ENCODE assay signal across 8 cellular contexts in the genomic region with DNA sequence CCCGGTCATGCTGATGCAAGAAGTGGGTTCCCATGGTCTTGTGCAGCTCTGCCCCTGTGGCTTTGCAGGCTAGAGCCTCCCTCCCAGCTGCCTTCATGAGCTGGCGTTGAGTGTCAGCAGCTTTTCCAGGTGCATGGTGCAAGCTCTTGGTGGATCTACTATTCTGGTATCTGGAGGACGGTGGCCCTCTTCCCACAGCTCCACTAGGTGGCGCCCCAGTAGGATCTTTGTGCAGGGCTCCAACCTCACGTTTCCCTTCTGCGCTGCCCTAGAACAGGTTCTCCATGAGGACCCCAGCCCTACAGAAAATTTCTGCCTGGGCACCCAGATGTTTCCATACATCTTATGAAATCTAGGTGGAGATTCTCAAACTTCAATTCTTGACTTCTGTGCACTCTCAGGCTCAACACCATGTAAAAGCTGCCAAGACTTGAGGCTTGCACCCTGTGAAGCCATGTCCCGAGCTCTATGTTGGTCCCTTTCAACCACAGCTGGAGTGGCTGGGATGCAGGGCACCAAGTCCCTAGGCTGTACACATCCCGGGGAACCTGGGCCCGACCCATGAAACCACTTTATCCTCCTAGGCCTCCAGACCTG.
DNase-seq lines count a peak whose midpoint lies in the region; ATAC-seq and TF ChIP-seq lines count a peak whose summit lies in the region.

No MANE protein-coding gene starts in this region.

- no peak overlapping the region for H4K91ac ChIP-seq in mesenchymal stem cell (ENCODE audit: low read length)

- H3K23ac ChIP-seq in mesenchymal stem cell (ENCODE audit: low read length in 2 of 2), result no peak overlapping the region

- H2BK15ac ChIP-seq in mesenchymal stem cell (ENCODE audit: low read depth, poor library complexity, severe bottlenecking), result no peak overlapping the region

- H3K9ac ChIP-seq in mesenchymal stem cell (ENCODE audit: low read length), result no peak overlapping the region

- WGBS in mesenchymal stem cell, result 46% methylated on average over 9 of the region's 9 CpGs

- H3K27me3 ChIP-seq in MG63, result no peaks in the 10 kb centered on the region
- no peaks in the 10 kb centered on the region for H3K27me3 ChIP-seq in mesenchymal stem cell (ENCODE audit: control insufficient read depth in 1 of 2, insufficient read depth in 1 of 2, low read length in 2 of 2)

- H3K18ac ChIP-seq in mesenchymal stem cell (ENCODE audit: low read depth in 1 of 2, low read length in 2 of 2), result no peak overlapping the region

- DNase-seq in GM04504 (ENCODE audit: low read depth), result peak; percentile 29
- peak; percentile 6 for DNase-seq in MG63
- DNase-seq in activated CD4-positive, CD25-positive, alpha-beta regulatory T cell treated with anti-CD3 and anti-CD28 coated beads, Interleukin-2, amount 50 U/mL, for 16 hours (ENCODE audit: low read depth, low spot score), result peak; percentile 34
- DNase-seq in chondrocyte (ENCODE audit: low spot score), result no peak
- peak; percentile 57 for DNase-seq in mesenchymal stem cell
- peak; percentile 36 to 60 for DNase-seq in stimulated activated CD8-positive, alpha-beta memory T cell treated with anti-CD3 and anti-CD28 coated beads, Interleukin-7, amount 100 ng/mL, for 1 hour (ENCODE audit: low read depth in 2 of 2)
- no peak for DNase-seq in DMS79 treated with DMSO at 0.1 percent for 48 hours (lab: John Stamatoyannopoulos, UW)

- no peak overlapping the region for H3K14ac ChIP-seq in mesenchymal stem cell (ENCODE audit: low read length in 2 of 2)

- H3K4me3 ChIP-seq in MG63, result no peak overlapping the region
- H3K4me3 ChIP-seq in mesenchymal stem cell (ENCODE audit: insufficient read depth in 1 of 2, low read depth in 1 of 2, low read length in 2 of 2), result no peak overlapping the region

- no peak overlapping the region for H2BK12ac ChIP-seq in mesenchymal stem cell (ENCODE audit: low read length in 2 of 2)

- peaks cover 2% of the 10 kb centered on the region for H3K4me1 ChIP-seq in mesenchymal stem cell (ENCODE audit: control insufficient read depth, insufficient read depth, low read depth, low read length)

- H3K36me3 ChIP-seq in MG63, result no peaks in the 10 kb centered on the region
- H3K36me3 ChIP-seq in mesenchymal stem cell (ENCODE audit: control insufficient read depth in 1 of 2, insufficient read depth in 2 of 2, low read depth in 1 of 2, low read length in 2 of 2), result no peaks in the 10 kb centered on the region

- H3K9me3 Mint-ChIP-seq in chondrocyte (ENCODE audit: low read depth), result peaks cover 9% of the 10 kb centered on the region

- H3K36me3 Mint-ChIP-seq in chondrocyte (ENCODE audit: low read depth), result peaks cover 3% of the 10 kb centered on the region

- no peak overlapping the region for H2BK120ac ChIP-seq in mesenchymal stem cell (ENCODE audit: low read depth, low read length)

- no peak overlapping the region for H2AK5ac ChIP-seq in mesenchymal stem cell (ENCODE audit: low read length, severe bottlenecking)

- no peaks in the 10 kb centered on the region for H3K79me1 ChIP-seq in mesenchymal stem cell (replicated peaks; ENCODE audit: low read length, poor library complexity, severe bottlenecking)

- H2BK5ac ChIP-seq in mesenchymal stem cell (ENCODE audit: low read depth, low read length, poor library complexity, severe bottlenecking), result no peak overlapping the region

- no peak overlapping the region for H4K8ac ChIP-seq in mesenchymal stem cell (ENCODE audit: low read length)

- H3K27ac Mint-ChIP-seq in chondrocyte (ENCODE audit: unreplicated experiment), result no peak overlapping the region

- peak; percentile 86 for TF ChIP-seq CTCF in chondrocyte (IDR thresholded peaks at IDR 0.05)

- no peak overlapping the region for H3K4me2 ChIP-seq in mesenchymal stem cell (ENCODE audit: low read length, poor library complexity, severe bottlenecking)

- H3K4me1 Mint-ChIP-seq in chondrocyte (ENCODE audit: low read depth), result peaks cover 22% of the 10 kb centered on the region

- peak; percentile 82 for ATAC-seq in GM21825 (IDR thresholded peaks at IDR 0.05; ENCODE audit: unreplicated experiment)

- H3K4ac ChIP-seq in mesenchymal stem cell (ENCODE audit: low read depth in 1 of 2, low read length in 2 of 2), result no peak overlapping the region

- H3K27ac ChIP-seq in mesenchymal stem cell (ENCODE audit: low read length, poor library complexity, severe bottlenecking), result no peak overlapping the region

- H2AFZ ChIP-seq in mesenchymal stem cell (ENCODE audit: low read depth, low read length), result no peak overlapping the region

- no peaks in the 10 kb centered on the region for H3K27me3 Mint-ChIP-seq in chondrocyte (ENCODE audit: low read depth)

- no peak overlapping the region for H3K4me3 Mint-ChIP-seq in chondrocyte (ENCODE audit: unreplicated experiment)

- H3K9me3 ChIP-seq in MG63 (no peaks in the 10 kb centered on the region), mesenchymal stem cell (ENCODE audit: control insufficient read depth, low read length) (no peaks in the 10 kb centered on the region)

Comparison
In these comparisons a context has a peak if more than half of its experiments do, and no peak if none do; other contexts are left out.
1. DNase-seq: peak in GM04504 (single experiment), MG63 (single experiment), activated CD4-positive, CD25-positive, alpha-beta regulatory T cell treated with anti-CD3 and anti-CD28 coated beads, Interleukin-2, amount 50 U/mL, for 16 hours (single experiment), mesenchymal stem cell (single experiment) and stimulated activated CD8-positive, alpha-beta memory T cell treated with anti-CD3 and anti-CD28 coated beads, Interleukin-7, amount 100 ng/mL, for 1 hour (2 of 2); none in chondrocyte (single experiment) and DMS79 treated with DMSO at 0.1 percent for 48 hours (single experiment).